Comparison of ENCODE assay signal across 8 cellular contexts in genomic region chr10:58299580-58299979, GRCh38. TPM values are rescaled to one million over a fixed set of nuclear protein-coding genes. Genes with fewer than 3 reads are reported as not detected.
DNase-seq lines count a peak whose midpoint lies in the region; ATAC-seq and TF ChIP-seq lines count a peak whose summit lies in the region.

No MANE protein-coding gene starts in this region.

- H3K4me2 ChIP-seq in DND-41 (ENCODE audit: insufficient read depth, low read length), result no peak overlapping the region

- H3K4me3 ChIP-seq in DND-41 (ENCODE audit: low read depth in 1 of 2, low read length in 2 of 2), result no peak overlapping the region
- H3K4me3 ChIP-seq in HL-60 (replicated peaks; ENCODE audit: insufficient read depth, low read length), result no peak overlapping the region
- H3K4me3 ChIP-seq in SJCRH30, result no peak overlapping the region

- no peaks in the 10 kb centered on the region for H4K20me1 ChIP-seq in DND-41 (ENCODE audit: insufficient read depth, low read length)

- no peaks in the 10 kb centered on the region for H3K79me2 ChIP-seq in DND-41 (ENCODE audit: insufficient read depth, low read length)

- H3K27me3 ChIP-seq in DND-41 (ENCODE audit: insufficient read depth, low read length, poor library complexity), result peaks cover 2% of the 10 kb centered on the region
- H3K27me3 ChIP-seq in HL-60 (ENCODE audit: insufficient read depth, poor library complexity, severe bottlenecking), result no peaks in the 10 kb centered on the region
- H3K27me3 ChIP-seq in SJCRH30, result no peaks in the 10 kb centered on the region

- H2AFZ ChIP-seq in DND-41 (ENCODE audit: low read depth, low read length), result no peak overlapping the region

- H3K36me3 ChIP-seq in DND-41 (ENCODE audit: insufficient read depth, low read length) (no peaks in the 10 kb centered on the region), SJCRH30 (no peaks in the 10 kb centered on the region)

- ATAC-seq in DND-41 (ENCODE audit: insufficient read depth, low read depth), result peak; percentile 96
- ATAC-seq in Right ventricle myocardium inferior, result peak; percentile 63

- H3K9ac ChIP-seq in DND-41 (ENCODE audit: low read depth, low read length), result no peak overlapping the region

- TF ChIP-seq CTCF in DND-41 (IDR thresholded peaks at IDR 0.05; ENCODE audit: borderline replicate concordance, extremely low read depth, low read length, poor library complexity, severe bottlenecking), result peak; percentile 89
- peak; percentile 72 for TF ChIP-seq CTCF in GM20000 (IDR thresholded peaks at IDR 0.05; ENCODE audit: extremely low read depth, missing control alignments)
- peak; percentile 56 for TF ChIP-seq CTCF in HL-60 (IDR thresholded peaks at IDR 0.05; ENCODE audit: insufficient read depth, low read length)

- DNase-seq in DND-41 (peak; percentile 66), GM20000 (ENCODE audit: low spot score) (peak; percentile 47), HL-60 (ENCODE audit: low read depth in 1 of 2, low spot score in 1 of 2) (peak; percentile 11 to 71), SJCRH30 (peak; percentile 54 to 82), Right ventricle myocardium inferior (ENCODE audit: missing footprints) (no peak), putamen (ENCODE audit: low spot score) (peak; percentile 25), OCI-M2 (lab: John Stamatoyannopoulos, UW; ENCODE audit: unreplicated experiment) (no peak)
- peak in 3 of 4 experiments; percentile 3 to 40 (median 6) for DNase-seq in activated naive CD4-positive, alpha-beta T cell (lab: John Stamatoyannopoulos, UW)

- intact Hi-C loops in Right ventricle myocardium inferior (cut with DNase I), result loop anchor here (2.0 kb wide), 1 partner anchor 85 kb away; the partner anchor contains the start of gene TFAM

- H3K4me1 ChIP-seq in DND-41 (ENCODE audit: insufficient read depth, low read length), result no peaks in the 10 kb centered on the region
- H3K4me1 ChIP-seq in SJCRH30, result no peaks in the 10 kb centered on the region

- H3K27ac ChIP-seq in DND-41 (ENCODE audit: low read length) (no peak overlapping the region), HL-60 (replicated peaks) (no peak overlapping the region), SJCRH30 (no peak overlapping the region)

- no peaks in the 10 kb centered on the region for H3K9me3 ChIP-seq in DND-41 (ENCODE audit: insufficient read depth, low read length, severe bottlenecking)
- no peaks in the 10 kb centered on the region for H3K9me3 ChIP-seq in SJCRH30 (replicated peaks)

RNA-seq across cellular contexts. Expression of gene CISD1, which starts 30.6 kb away (rescaled TPM):
- total RNA-seq in SJCRH30 (2014; rRNA removed; shearing (Covaris generic)), result 43.2 and 45.0 TPM in 2 replicates
- total RNA-seq in Right ventricle myocardium inferior, result 176 TPM

RNA-seq across cellular contexts. Expression of gene IPMK, which starts 31.9 kb away (rescaled TPM):
- 6.1 and 6.5 TPM in 2 replicates for total RNA-seq in SJCRH30 (2014; rRNA removed; shearing (Covaris generic))
- total RNA-seq in Right ventricle myocardium inferior, result 2.5 TPM

RNA-seq across cellular contexts. Expression of gene UBE2D1, which starts 35.2 kb away (rescaled TPM):
- 13.6 and 15.4 TPM in 2 replicates for total RNA-seq in SJCRH30 (2014; rRNA removed; shearing (Covaris generic))
- total RNA-seq in Right ventricle myocardium inferior, result 55.3 TPM

Comparison
In these comparisons a context has a peak if more than half of its experiments do, and no peak if none do; other contexts are left out.
1. DNase-seq: peak in DND-41 (single experiment), GM20000 (single experiment), HL-60 (2 of 2), SJCRH30 (2 of 2), activated naive CD4-positive, alpha-beta T cell (3 of 4) and putamen (single experiment); none in Right ventricle myocardium inferior (single experiment) and OCI-M2 (single experiment).
2. Peak in every context shown above with its lines, with median percentiles within 50 percentile points of each other: CTCF ChIP-seq.